In the genomic region with DNA sequence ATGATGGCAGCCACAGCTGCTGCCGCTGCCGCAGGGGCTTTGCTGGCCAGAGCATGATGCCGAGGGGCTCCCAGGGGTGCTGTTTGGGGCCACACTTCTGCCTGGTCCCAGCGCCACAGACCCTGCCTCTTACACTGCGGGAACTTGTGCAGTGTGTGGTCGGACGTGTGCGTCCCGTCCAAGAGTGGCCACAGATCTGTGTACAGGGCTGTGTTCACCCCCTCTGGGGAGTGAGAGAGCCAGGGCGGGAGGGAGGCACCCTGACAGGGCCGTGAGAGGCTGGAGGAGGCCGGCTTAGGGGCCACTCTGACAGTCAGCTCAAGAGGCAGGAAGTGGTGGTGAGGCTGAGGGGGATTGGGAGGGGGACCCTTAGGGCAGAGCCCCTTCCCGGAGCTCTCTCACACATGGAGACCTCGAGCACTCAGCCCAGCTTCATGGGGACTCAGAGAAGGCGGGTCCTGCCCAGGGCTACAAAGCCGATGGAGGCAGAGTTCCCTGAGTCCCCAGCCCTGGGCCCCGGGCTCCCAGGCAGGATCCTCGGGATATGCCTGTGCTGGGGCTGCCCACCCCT, we compare ENCODE assay signal across 1 cellular context.
TF ChIP-seq lines count a peak whose summit lies in the region.

No MANE protein-coding gene starts in this region.

TF ChIP-seq in GM23338, 12 proteins besides CTCF, POLR2A, EP300 and RAD21 (continued from another document):
- TF ChIP-seq, protein P1, sequence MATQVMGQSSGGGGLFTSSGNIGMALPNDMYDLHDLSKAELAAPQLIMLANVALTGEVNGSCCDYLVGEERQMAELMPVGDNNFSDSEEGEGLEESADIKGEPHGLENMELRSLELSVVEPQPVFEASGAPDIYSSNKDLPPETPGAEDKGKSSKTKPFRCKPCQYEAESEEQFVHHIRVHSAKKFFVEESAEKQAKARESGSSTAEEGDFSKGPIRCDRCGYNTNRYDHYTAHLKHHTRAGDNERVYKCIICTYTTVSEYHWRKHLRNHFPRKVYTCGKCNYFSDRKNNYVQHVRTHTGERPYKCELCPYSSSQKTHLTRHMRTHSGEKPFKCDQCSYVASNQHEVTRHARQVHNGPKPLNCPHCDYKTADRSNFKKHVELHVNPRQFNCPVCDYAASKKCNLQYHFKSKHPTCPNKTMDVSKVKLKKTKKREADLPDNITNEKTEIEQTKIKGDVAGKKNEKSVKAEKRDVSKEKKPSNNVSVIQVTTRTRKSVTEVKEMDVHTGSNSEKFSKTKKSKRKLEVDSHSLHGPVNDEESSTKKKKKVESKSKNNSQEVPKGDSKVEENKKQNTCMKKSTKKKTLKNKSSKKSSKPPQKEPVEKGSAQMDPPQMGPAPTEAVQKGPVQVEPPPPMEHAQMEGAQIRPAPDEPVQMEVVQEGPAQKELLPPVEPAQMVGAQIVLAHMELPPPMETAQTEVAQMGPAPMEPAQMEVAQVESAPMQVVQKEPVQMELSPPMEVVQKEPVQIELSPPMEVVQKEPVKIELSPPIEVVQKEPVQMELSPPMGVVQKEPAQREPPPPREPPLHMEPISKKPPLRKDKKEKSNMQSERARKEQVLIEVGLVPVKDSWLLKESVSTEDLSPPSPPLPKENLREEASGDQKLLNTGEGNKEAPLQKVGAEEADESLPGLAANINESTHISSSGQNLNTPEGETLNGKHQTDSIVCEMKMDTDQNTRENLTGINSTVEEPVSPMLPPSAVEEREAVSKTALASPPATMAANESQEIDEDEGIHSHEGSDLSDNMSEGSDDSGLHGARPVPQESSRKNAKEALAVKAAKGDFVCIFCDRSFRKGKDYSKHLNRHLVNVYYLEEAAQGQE (IDR thresholded peaks at IDR 0.05; ENCODE audit: unreplicated experiment) = no peak
- no peak for TF ChIP-seq EZH2phosphoT487 (IDR thresholded peaks at IDR 0.05; ENCODE audit: unreplicated experiment)
